13 cellular contexts compared by ENCODE assay signal in the genomic region with DNA sequence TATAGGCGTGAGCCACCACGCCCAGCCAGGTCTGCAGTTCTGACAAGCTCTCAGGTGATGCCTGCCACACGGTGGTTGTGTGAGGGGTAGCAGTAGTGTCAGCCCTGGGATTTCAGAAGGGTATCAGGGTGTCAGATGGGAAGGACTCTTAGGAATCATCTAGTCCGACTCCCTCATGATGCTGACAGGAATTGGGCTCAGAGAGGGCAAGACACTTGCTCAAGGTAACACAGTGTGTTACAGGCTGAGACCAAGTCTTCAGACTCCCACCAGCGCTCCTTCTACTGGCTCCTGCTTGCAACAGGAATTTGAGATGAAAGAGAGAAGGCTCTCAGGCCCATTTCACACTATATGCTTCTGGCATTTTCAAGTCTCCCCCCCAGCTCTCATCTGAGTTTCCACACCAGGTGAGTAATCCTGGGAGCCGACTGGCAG. TPM values are rescaled to one million over a fixed set of nuclear protein-coding genes. Genes with fewer than 3 reads are reported as not detected.
DNase-seq lines count a peak whose midpoint lies in the region; ATAC-seq and TF ChIP-seq lines count a peak whose summit lies in the region.
"Had no signal": no experiment of that assay in that cellular context is flagged by ENCODE, and none has a peak within 500 bp of the region (broad histone marks: within the 10 kb centered on the region; RNA-seq: fewer than 3 reads in every experiment).

No MANE protein-coding gene starts in this region.

- H2AFZ ChIP-seq in Loucy (ENCODE audit: low read length) (0 out of 2 replicates have a peak overlapping the region, but pooled peaks have one; percentile 20), neural progenitor cell (replicated peaks) (no peak overlapping the region)

- in situ Hi-C loops in astrocyte of the spinal cord (cut with HindIII; ENCODE audit: low sequenced_read_pairs): no loop called here

- no peak overlapping the region for H3K27ac ChIP-seq in neural progenitor cell
- H3K27ac ChIP-seq in esophagus squamous epithelium: no peak overlapping the region
- H3K27ac ChIP-seq: lower lobe of right lung, Peyer's patch had no signal

- no peaks in the 10 kb centered on the region for H3K4me1 ChIP-seq in Loucy (ENCODE audit: insufficient read depth, low read length, poor library complexity, severe bottlenecking)
- H3K4me1 ChIP-seq in neural progenitor cell: peaks cover 3% of the 10 kb centered on the region
- H3K4me1 ChIP-seq in esophagus squamous epithelium: no peaks in the 10 kb centered on the region
- H3K4me1 ChIP-seq: lower lobe of right lung, Peyer's patch had no signal

- no peaks in the 10 kb centered on the region for H3K36me3 ChIP-seq in Loucy (ENCODE audit: insufficient read depth, low read length)
- H3K36me3 ChIP-seq in neural progenitor cell: no peaks in the 10 kb centered on the region
- no peaks in the 10 kb centered on the region for H3K36me3 ChIP-seq in esophagus squamous epithelium
- H3K36me3 ChIP-seq: lower lobe of right lung had no signal

- H3K27ac Mint-ChIP-seq in activated CD8-positive, alpha-beta T cell treated with anti-CD3 and anti-CD28 coated beads for 36 hours: no peak overlapping the region
- no peak overlapping the region for H3K27ac Mint-ChIP-seq in activated CD8-positive, alpha-beta T cell treated with anti-CD3 and anti-CD28 coated beads, Interleukin-2, amount 10 ng/mL, durations not matched to agents 7 days and 5 days
- H3K27ac Mint-ChIP-seq in neural progenitor cell: no peak overlapping the region

- no peak for ATAC-seq in activated CD8-positive, alpha-beta T cell treated with anti-CD3 and anti-CD28 coated beads for 36 hours
- no peak for ATAC-seq in activated CD8-positive, alpha-beta T cell treated with anti-CD3 and anti-CD28 coated beads, Interleukin-2, amount 10 ng/mL, durations not matched to agents 7 days and 5 days
- ATAC-seq: lower lobe of right lung had no signal

- no peaks in the 10 kb centered on the region for H3F3A ChIP-seq in Loucy (ENCODE audit: low read depth)
- H3F3A ChIP-seq in neural progenitor cell (ENCODE audit: low read depth): no peaks in the 10 kb centered on the region

- CTCF ChIA-PET in activated CD8-positive, alpha-beta T cell treated with anti-CD3 and anti-CD28 coated beads for 36 hours (lab: Charles Lee): interaction anchor here (0.9 kb wide), 1 partner anchor 287 kb away, joined by 3 read pairs; no protein-coding TSS in a partner anchor
- CTCF ChIA-PET in activated CD8-positive, alpha-beta T cell treated with anti-CD3 and anti-CD28 coated beads, Interleukin-2, amount 10 ng/mL, durations not matched to agents 7 days and 5 days (lab: Charles Lee): interaction anchor here (1.6 kb wide), 1 partner anchor 26 kb away, joined by 4 read pairs; no protein-coding TSS in a partner anchor

- intact Hi-C loops in activated CD8-positive, alpha-beta T cell treated with anti-CD3 and anti-CD28 coated beads for 36 hours (cut with micrococcal nuclease): no loop called here
- intact Hi-C loops in esophagus squamous epithelium (cut with DNase I): no loop called here

- no peak overlapping the region for H3K9ac ChIP-seq in Loucy (ENCODE audit: low read depth, low read length, poor library complexity, severe bottlenecking)
- no peak overlapping the region for H3K9ac ChIP-seq in neural progenitor cell

- TF ChIP-seq CTCF in activated CD8-positive, alpha-beta T cell treated with anti-CD3 and anti-CD28 coated beads for 36 hours (IDR thresholded peaks at IDR 0.05): no peak
- peak; percentile 49 for TF ChIP-seq CTCF in Loucy (conservative IDR thresholded peaks at IDR 0.05; ENCODE audit: low read length)
- TF ChIP-seq CTCF in astrocyte of the spinal cord (IDR thresholded peaks at IDR 0.05; ENCODE audit: low read depth, low read length): peak; percentile 16
- peak; percentile 45 for TF ChIP-seq CTCF in neural progenitor cell (IDR thresholded peaks at IDR 0.05)
- TF ChIP-seq CTCF in esophagus squamous epithelium (IDR thresholded peaks at IDR 0.05): peak in 1 of 6 experiments; percentile 19

- DNase-seq in activated CD8-positive, alpha-beta T cell treated with anti-CD3 and anti-CD28 coated beads for 36 hours: peak; percentile 10
- DNase-seq in activated CD8-positive, alpha-beta T cell treated with anti-CD3 and anti-CD28 coated beads, Interleukin-2, amount 10 ng/mL, durations not matched to agents 7 days and 5 days: no peak
- DNase-seq in astrocyte of the spinal cord (ENCODE audit: low read depth, low spot score) (no peak), neural progenitor cell (ENCODE audit: low spot score) (peak; percentile 40), esophagus squamous epithelium (lab: John Stamatoyannopoulos, UW) (no peak), EL (no peak), NCI-H748 (lab: John Stamatoyannopoulos, UW; ENCODE audit: unreplicated experiment) (no peak)
- DNase-seq: central memory CD4-positive, alpha-beta T cell; lower lobe of right lung; NCI-H1417 treated with DMSO at 0.1 percent for 48 hours; Peyer's patch; substantia nigra had no signal

- WGBS in esophagus squamous epithelium, 2 donors: 13 to 17% methylated on average over 2 to 6 of the region's 6 CpGs

- H3K36me3 Mint-ChIP-seq in activated CD8-positive, alpha-beta T cell treated with anti-CD3 and anti-CD28 coated beads for 36 hours (ENCODE audit: low read depth): no peaks in the 10 kb centered on the region
- no peaks in the 10 kb centered on the region for H3K36me3 Mint-ChIP-seq in activated CD8-positive, alpha-beta T cell treated with anti-CD3 and anti-CD28 coated beads, Interleukin-2, amount 10 ng/mL, durations not matched to agents 7 days and 5 days (ENCODE audit: low read depth)
- no peaks in the 10 kb centered on the region for H3K36me3 Mint-ChIP-seq in neural progenitor cell

- H3K79me2 ChIP-seq in Loucy (ENCODE audit: insufficient read depth, low read length) (no peaks in the 10 kb centered on the region), neural progenitor cell (ENCODE audit: low read depth) (no peaks in the 10 kb centered on the region)

- H3K4me2 ChIP-seq in Loucy (ENCODE audit: low read depth, low read length, poor library complexity, severe bottlenecking) (no peak overlapping the region), neural progenitor cell (no peak overlapping the region)

- TF ChIP-seq POLR2A in esophagus squamous epithelium (IDR thresholded peaks at IDR 0.05): no peak

- H3K9me2 ChIP-seq in Loucy (replicated peaks; ENCODE audit: low read depth, low read length): no peaks in the 10 kb centered on the region

- H3K27me3 ChIP-seq in Loucy (ENCODE audit: insufficient read depth, low read length, poor library complexity, severe bottlenecking) (no peaks in the 10 kb centered on the region), neural progenitor cell (no peaks in the 10 kb centered on the region), esophagus squamous epithelium (peaks cover 0 to 82% (median 0%) of the 10 kb centered on the region in 4 donors)
- H3K27me3 ChIP-seq: Peyer's patch had no signal

- H3K9me3 ChIP-seq in Loucy (ENCODE audit: insufficient read depth, low read depth, low read length): no peaks in the 10 kb centered on the region
- no peaks in the 10 kb centered on the region for H3K9me3 ChIP-seq in neural progenitor cell (ENCODE audit: low read depth)
- no peaks in the 10 kb centered on the region for H3K9me3 ChIP-seq in esophagus squamous epithelium
- H3K9me3 ChIP-seq: lower lobe of right lung, Peyer's patch had no signal

- POLR2A ChIA-PET in activated CD8-positive, alpha-beta T cell treated with anti-CD3 and anti-CD28 coated beads for 36 hours (lab: Charles Lee): no interaction called here
- POLR2A ChIA-PET in activated CD8-positive, alpha-beta T cell treated with anti-CD3 and anti-CD28 coated beads, Interleukin-2, amount 10 ng/mL, durations not matched to agents 7 days and 5 days (lab: Charles Lee): no interaction called here

- H3K9me3 Mint-ChIP-seq in activated CD8-positive, alpha-beta T cell treated with anti-CD3 and anti-CD28 coated beads for 36 hours: no peaks in the 10 kb centered on the region
- no peaks in the 10 kb centered on the region for H3K9me3 Mint-ChIP-seq in activated CD8-positive, alpha-beta T cell treated with anti-CD3 and anti-CD28 coated beads, Interleukin-2, amount 10 ng/mL, durations not matched to agents 7 days and 5 days (ENCODE audit: insufficient read depth)
- H3K9me3 Mint-ChIP-seq in neural progenitor cell: no peaks in the 10 kb centered on the region

- H4K20me1 ChIP-seq in Loucy (ENCODE audit: insufficient read depth, low read length, poor library complexity, severe bottlenecking): no peaks in the 10 kb centered on the region
- H4K20me1 ChIP-seq in neural progenitor cell (ENCODE audit: low read depth): no peaks in the 10 kb centered on the region

- H3K4me3 Mint-ChIP-seq in activated CD8-positive, alpha-beta T cell treated with anti-CD3 and anti-CD28 coated beads for 36 hours: no peak overlapping the region
- no peak overlapping the region for H3K4me3 Mint-ChIP-seq in activated CD8-positive, alpha-beta T cell treated with anti-CD3 and anti-CD28 coated beads, Interleukin-2, amount 10 ng/mL, durations not matched to agents 7 days and 5 days
- no peak overlapping the region for H3K4me3 Mint-ChIP-seq in neural progenitor cell

- peaks cover 27% of the 10 kb centered on the region for H3K27me3 Mint-ChIP-seq in activated CD8-positive, alpha-beta T cell treated with anti-CD3 and anti-CD28 coated beads for 36 hours
- peaks cover 34% of the 10 kb centered on the region for H3K27me3 Mint-ChIP-seq in activated CD8-positive, alpha-beta T cell treated with anti-CD3 and anti-CD28 coated beads, Interleukin-2, amount 10 ng/mL, durations not matched to agents 7 days and 5 days (ENCODE audit: low read depth)
- peaks cover 16% of the 10 kb centered on the region for H3K27me3 Mint-ChIP-seq in neural progenitor cell (ENCODE audit: insufficient read depth, low read depth)

- H3K4me3 ChIP-seq in Loucy (ENCODE audit: low read length, poor library complexity, severe bottlenecking): no peak overlapping the region
- no peak overlapping the region for H3K4me3 ChIP-seq in astrocyte of the spinal cord (ENCODE audit: low read depth, low read length)
- no peak overlapping the region for H3K4me3 ChIP-seq in neural progenitor cell
- no peak overlapping the region for H3K4me3 ChIP-seq in esophagus squamous epithelium
- H3K4me3 ChIP-seq: lower lobe of right lung, Peyer's patch had no signal

- H3K4me1 Mint-ChIP-seq in activated CD8-positive, alpha-beta T cell treated with anti-CD3 and anti-CD28 coated beads for 36 hours (ENCODE audit: low read depth): no peaks in the 10 kb centered on the region
- H3K4me1 Mint-ChIP-seq in activated CD8-positive, alpha-beta T cell treated with anti-CD3 and anti-CD28 coated beads, Interleukin-2, amount 10 ng/mL, durations not matched to agents 7 days and 5 days (ENCODE audit: low read depth): peaks cover 2% of the 10 kb centered on the region
- H3K4me1 Mint-ChIP-seq in neural progenitor cell: peaks cover under 1% of the 10 kb centered on the region

RNA-seq across cellular contexts. Expression of a gene that starts 6.9 kb away (rescaled TPM):
- total RNA-seq in activated CD8-positive, alpha-beta T cell treated with anti-CD3 and anti-CD28 coated beads for 36 hours: not detected
- not detected for total RNA-seq in activated CD8-positive, alpha-beta T cell treated with anti-CD3 and anti-CD28 coated beads, Interleukin-2, amount 10 ng/mL, durations not matched to agents 7 days and 5 days
- total RNA-seq in neural progenitor cell (ENCODE audit: low replicate concordance) (1.1 and 2.0 TPM in 2 replicates), esophagus squamous epithelium (not detected)

RNA-seq across cellular contexts. Expression of a gene that starts 41.7 kb away (rescaled TPM):
- total RNA-seq in activated CD8-positive, alpha-beta T cell treated with anti-CD3 and anti-CD28 coated beads for 36 hours: 10 to 100 TPM; 14.9 to 16.0 TPM
- total RNA-seq in activated CD8-positive, alpha-beta T cell treated with anti-CD3 and anti-CD28 coated beads, Interleukin-2, amount 10 ng/mL, durations not matched to agents 7 days and 5 days: 10 to 100 TPM; 15.2 to 16.0 TPM
- total RNA-seq in neural progenitor cell (ENCODE audit: low replicate concordance): 38.0 and 39.1 TPM in 2 replicates
- 10 to 100 TPM; 16.9 to 18.7 (median 17.9) TPM for total RNA-seq in esophagus squamous epithelium

Comparison
In these comparisons a context has a peak if more than half of its experiments do, and no peak if none do; other contexts are left out.
1. DNase-seq: peak in activated CD8-positive, alpha-beta T cell treated with anti-CD3 and anti-CD28 coated beads for 36 hours (single experiment) and neural progenitor cell (single experiment); none in activated CD8-positive, alpha-beta T cell treated with anti-CD3 and anti-CD28 coated beads, Interleukin-2, amount 10 ng/mL, durations not matched to agents 7 days and 5 days (single experiment), astrocyte of the spinal cord (single experiment), esophagus squamous epithelium (single experiment), EL (single experiment) and NCI-H748 (single experiment).